Comparison of ENCODE assay signal across 19 cellular contexts in the genomic region with DNA sequence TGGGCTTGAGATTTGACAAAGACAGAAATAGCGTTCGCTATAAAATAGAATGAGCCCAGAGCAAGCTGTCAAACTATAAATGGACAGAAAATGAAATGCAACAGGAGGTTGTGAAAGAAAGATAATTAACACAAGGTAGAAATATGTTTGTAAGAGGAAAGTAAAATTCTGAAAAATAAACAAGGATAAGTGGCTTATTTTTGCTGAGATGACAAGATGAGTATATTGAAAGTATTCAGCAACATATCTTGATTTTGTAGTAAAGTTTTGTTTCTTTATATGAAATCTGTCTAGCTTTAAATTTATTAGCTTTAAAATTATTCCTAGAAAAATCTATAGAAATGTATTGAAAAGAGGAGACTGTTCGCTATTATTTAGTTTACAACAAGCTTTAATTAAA.
A peak's percentile ranks its signal among the peaks of the same experiment; 100 is the strongest.
DNase-seq lines count a peak whose midpoint lies in the region; ATAC-seq, FAIRE-seq and TF ChIP-seq lines count a peak whose summit lies in the region.
"Had no signal": no experiment of that assay in that cellular context is flagged by ENCODE, and none has a peak within 500 bp of the region (broad histone marks: within the 10 kb centered on the region; RNA-seq: fewer than 3 reads in every experiment).

No MANE protein-coding gene starts in this region.

- H3K9me3 ChIP-seq in IMR-90 (ENCODE audit: control insufficient read depth, insufficient read depth, low read length), result no peaks in the 10 kb centered on the region
- no peaks in the 10 kb centered on the region for H3K9me3 ChIP-seq in astrocyte (ENCODE audit: insufficient read depth, low read depth, low read length)
- no peaks in the 10 kb centered on the region for H3K9me3 ChIP-seq in osteoblast (ENCODE audit: low read depth, low read length)
- H3K9me3 ChIP-seq in neuronal stem cell (replicated peaks in 1 of 2; ENCODE audit: control insufficient read depth in 2 of 2, insufficient read depth in 1 of 2, low read depth in 1 of 2, low read length in 2 of 2), result no peaks in the 10 kb centered on the region
- H3K9me3 ChIP-seq in mucosa of descending colon, result no peaks in the 10 kb centered on the region
- H3K9me3 ChIP-seq: BLaER1 had no signal

- peak overlapping the region; percentile 97 for H3K27ac ChIP-seq in ACC112 (ENCODE audit: low read depth, low read length)
- no peak overlapping the region for H3K27ac ChIP-seq in IMR-90 (ENCODE audit: insufficient read depth, low read length)
- H3K27ac ChIP-seq in astrocyte (ENCODE audit: low read depth, low read length), result peak overlapping the region; percentile 99
- H3K27ac ChIP-seq in osteoblast (ENCODE audit: low read depth, low read length), result peak overlapping the region; percentile 100
- H3K27ac ChIP-seq in neuronal stem cell (replicated peaks; ENCODE audit: low read length), result no peak overlapping the region
- H3K27ac ChIP-seq: BLaER1 had no signal

- no peak for FAIRE-seq in astrocyte (lab: Jason Lieb, UNC)
- FAIRE-seq: GM12892, GM18507 had no signal

- H3K4me3 ChIP-seq in ACC112 (ENCODE audit: low read depth, low read length) (no peak overlapping the region), IMR-90 (ENCODE audit: insufficient read depth, low read depth, low read length) (no peak overlapping the region), astrocyte (ENCODE audit: insufficient read depth, low read depth, low read length) (no peak overlapping the region), osteoblast (ENCODE audit: insufficient read depth, low read length) (no peak overlapping the region), neuronal stem cell (ENCODE audit: low read length in 2 of 2) (no peak overlapping the region), mucosa of descending colon (no peak overlapping the region)
- H3K4me3 ChIP-seq: BLaER1 had no signal

- H3K4me1 Mint-ChIP-seq in astrocyte (ENCODE audit: low read depth, unreplicated experiment), result peaks cover 9% of the 10 kb centered on the region

- no peaks in the 10 kb centered on the region for H3K79me2 ChIP-seq in ACC112 (ENCODE audit: control insufficient read depth, insufficient read depth, low read length, unreplicated experiment)
- no peaks in the 10 kb centered on the region for H3K79me2 ChIP-seq in astrocyte (ENCODE audit: insufficient read depth, low read length)
- no peaks in the 10 kb centered on the region for H3K79me2 ChIP-seq in osteoblast (ENCODE audit: insufficient read depth, low read length)

- H3K27ac Mint-ChIP-seq in astrocyte (ENCODE audit: unreplicated experiment), result no peak overlapping the region
- H3K27ac Mint-ChIP-seq: CD14-positive monocyte; CD4-positive, alpha-beta memory T cell; IgD-negative memory B cell had no signal

- H3K4ac ChIP-seq in IMR-90 (ENCODE audit: low read depth, low read length) (no peak overlapping the region), neuronal stem cell (ENCODE audit: low read length) (no peak overlapping the region)

- no peak overlapping the region for H3K9ac ChIP-seq in IMR-90 (ENCODE audit: low read depth, low read length)
- peak overlapping the region; percentile 85 for H3K9ac ChIP-seq in astrocyte (ENCODE audit: low read length)
- no peak overlapping the region for H3K9ac ChIP-seq in neuronal stem cell (ENCODE audit: low read depth, low read length, poor library complexity)
- H3K9ac ChIP-seq: BLaER1 had no signal

- H4K91ac ChIP-seq in IMR-90 (ENCODE audit: insufficient read depth, low read depth, low read length), result no peak overlapping the region
- no peak overlapping the region for H4K91ac ChIP-seq in neuronal stem cell (ENCODE audit: low read depth, low read length, poor library complexity)

- H2AFZ ChIP-seq in ACC112 (ENCODE audit: low read length, unreplicated experiment), result no peak overlapping the region
- H2AFZ ChIP-seq in IMR-90 (replicated peaks; ENCODE audit: low read length, poor library complexity), result no peak overlapping the region
- no peak overlapping the region for H2AFZ ChIP-seq in astrocyte (ENCODE audit: low read depth, low read length)
- no peak overlapping the region for H2AFZ ChIP-seq in osteoblast (ENCODE audit: low read length)
- no peak overlapping the region for H2AFZ ChIP-seq in neuronal stem cell (ENCODE audit: low read length)

- H3K79me1 ChIP-seq in IMR-90 (ENCODE audit: low read depth in 1 of 2, low read length in 2 of 2) (no peaks in the 10 kb centered on the region), neuronal stem cell (ENCODE audit: low read depth, low read length) (no peaks in the 10 kb centered on the region)

- H2BK5ac ChIP-seq in IMR-90 (ENCODE audit: low read depth, low read length, poor library complexity, severe bottlenecking) (no peak overlapping the region), neuronal stem cell (ENCODE audit: low read length) (no peak overlapping the region)

- H2BK12ac ChIP-seq in neuronal stem cell (ENCODE audit: low read length), result no peak overlapping the region

- intact Hi-C loops in IMR-90 (cut with micrococcal nuclease), result no loop called here
- intact Hi-C loops in mucosa of descending colon (cut with DNase I, micrococcal nuclease), result no loop called here

- H2AK9ac ChIP-seq in IMR-90 (replicated peaks; ENCODE audit: low read depth, low read length, poor library complexity), result no peak overlapping the region

- H3K23ac ChIP-seq in IMR-90 (ENCODE audit: low read depth, low read length) (no peak overlapping the region), neuronal stem cell (ENCODE audit: low read depth, low read length, poor library complexity) (no peak overlapping the region)

- H3K4me3 Mint-ChIP-seq in astrocyte (ENCODE audit: unreplicated experiment), result no peak overlapping the region
- H3K4me3 Mint-ChIP-seq: CD14-positive monocyte, IgD-negative memory B cell had no signal

- no TSS peak for BruUV-seq in IMR-90 (replicated peaks; lab: Mats Ljungman, UMichigan)

- no peak overlapping the region for H4K5ac ChIP-seq in IMR-90 (ENCODE audit: low read depth, low read length)

- H3K36me3 ChIP-seq in ACC112 (ENCODE audit: insufficient read depth, low read length) (no peaks in the 10 kb centered on the region), IMR-90 (ENCODE audit: control insufficient read depth, insufficient read depth, low read length) (no peaks in the 10 kb centered on the region), astrocyte (ENCODE audit: insufficient read depth, low read length) (no peaks in the 10 kb centered on the region), osteoblast (ENCODE audit: insufficient read depth, low read length) (no peaks in the 10 kb centered on the region), neuronal stem cell (replicated peaks in 1 of 2; ENCODE audit: control insufficient read depth in 2 of 2, insufficient read depth in 2 of 2, low read length in 2 of 2) (no peaks in the 10 kb centered on the region), mucosa of descending colon (ENCODE audit: low read depth) (no peaks in the 10 kb centered on the region)
- H3K36me3 ChIP-seq: BLaER1 had no signal

- no peak for ATAC-seq in IMR-90 (ENCODE audit: low read depth)
- no peak for ATAC-seq in mucosa of descending colon

- POLR2A ChIA-PET in IMR-90 (lab: Charles Lee; ENCODE audit: unreplicated experiment), result no interaction called here

- DNase-seq in IMR-90, result no peak
- DNase-seq in astrocyte (ENCODE audit: low read depth), result no peak
- no peak for DNase-seq in osteoblast (ENCODE audit: insufficient read length, low spot score, missing footprints)
- no peak for DNase-seq in neuronal stem cell (ENCODE audit: low spot score)
- DNase-seq in mucosa of descending colon, result no peak
- DNase-seq in SHP77 (lab: John Stamatoyannopoulos, UW), result no peak
- DNase-seq: CD4-positive, alpha-beta memory T cell; DMS153; DMS79; GDM1; GOT3; H7; KG1 had no signal

- in situ Hi-C loops in IMR-90 (cut with MboI; ENCODE audit: low sequenced_read_pairs), result no loop called here

- H2BK120ac ChIP-seq in IMR-90 (ENCODE audit: low read depth, low read length) (no peak overlapping the region), neuronal stem cell (ENCODE audit: low read depth, low read length) (no peak overlapping the region)

- H3K18ac ChIP-seq in IMR-90 (ENCODE audit: low read depth, low read length) (peak overlapping the region; percentile 75; the same call in 1 of the 2 replicates), neuronal stem cell (ENCODE audit: low read length) (no peak overlapping the region)

- peaks cover 11% of the 10 kb centered on the region for H3K9me1 ChIP-seq in IMR-90 (ENCODE audit: insufficient read depth, low read length)

- H3K4me2 ChIP-seq in IMR-90 (ENCODE audit: low read depth, low read length) (no peak overlapping the region), astrocyte (ENCODE audit: low read length) (no peak overlapping the region), osteoblast (ENCODE audit: insufficient read depth, low read length) (no peak overlapping the region), neuronal stem cell (ENCODE audit: insufficient read depth, low read length, poor library complexity, severe bottlenecking) (no peak overlapping the region)
- H3K4me2 ChIP-seq: BLaER1 had no signal

- H4K8ac ChIP-seq in IMR-90 (ENCODE audit: low read depth in 2 of 2, low read length in 2 of 2) (no peak overlapping the region), neuronal stem cell (ENCODE audit: low read depth, low read length) (no peak overlapping the region)

- H3K56ac ChIP-seq in IMR-90 (ENCODE audit: extremely low read depth, insufficient read depth, low read length), result no peak overlapping the region

- TF ChIP-seq POLR2A in IMR-90 (IDR thresholded peaks at IDR 0.05; ENCODE audit: low read depth, low read length), result no peak

- H3K27me3 ChIP-seq in ACC112 (ENCODE audit: insufficient read depth, low read length), result no peaks in the 10 kb centered on the region
- no peaks in the 10 kb centered on the region for H3K27me3 ChIP-seq in IMR-90 (ENCODE audit: control insufficient read depth, insufficient read depth, low read length)
- H3K27me3 ChIP-seq in astrocyte (ENCODE audit: insufficient read depth, low read length), result no peaks in the 10 kb centered on the region
- H3K27me3 ChIP-seq in osteoblast (ENCODE audit: insufficient read depth, low read length), result no peaks in the 10 kb centered on the region
- H3K27me3 ChIP-seq in neuronal stem cell (ENCODE audit: control insufficient read depth in 3 of 3, insufficient read depth in 3 of 3, low read depth in 1 of 3, low read length in 3 of 3), result no peaks in the 10 kb centered on the region
- H3K27me3 ChIP-seq: BLaER1 had no signal

- H4K20me1 ChIP-seq in IMR-90 (ENCODE audit: insufficient read depth, low read length) (no peaks in the 10 kb centered on the region), astrocyte (ENCODE audit: insufficient read depth, low read length) (no peaks in the 10 kb centered on the region), osteoblast (ENCODE audit: insufficient read depth, low read length) (no peaks in the 10 kb centered on the region)
- H4K20me1 ChIP-seq: BLaER1 had no signal

- dilution Hi-C loops in IMR-90 (cut with HindIII; ENCODE audit: low sequenced_read_pairs, unreplicated experiment), result no loop called here

- H3K36me3 Mint-ChIP-seq in astrocyte (ENCODE audit: low read depth, unreplicated experiment), result peaks cover 2% of the 10 kb centered on the region
- H3K36me3 Mint-ChIP-seq: CD14-positive monocyte; CD4-positive, alpha-beta memory T cell; IgD-negative memory B cell had no signal

- peaks cover 32% of the 10 kb centered on the region for H3K4me1 ChIP-seq in ACC112 (ENCODE audit: control insufficient read depth, insufficient read depth, low read length, unreplicated experiment)
- H3K4me1 ChIP-seq in IMR-90 (ENCODE audit: control insufficient read depth, insufficient read depth, low read length), result peaks cover 14% of the 10 kb centered on the region
- H3K4me1 ChIP-seq in astrocyte (ENCODE audit: insufficient read depth, low read length), result peaks cover 39% of the 10 kb centered on the region
- peaks cover 36% of the 10 kb centered on the region for H3K4me1 ChIP-seq in osteoblast (ENCODE audit: insufficient read depth, low read length)
- H3K4me1 ChIP-seq in neuronal stem cell (ENCODE audit: control insufficient read depth in 2 of 2, insufficient read depth in 1 of 2, low read depth in 1 of 2, low read length in 2 of 2), result peaks cover 3 to 4% of the 10 kb centered on the region in 2 donors
- H3K4me1 ChIP-seq in mucosa of descending colon (ENCODE audit: low read depth), result no peaks in the 10 kb centered on the region
- H3K4me1 ChIP-seq: BLaER1 had no signal

- H2BK15ac ChIP-seq in IMR-90 (ENCODE audit: low read depth, low read length) (no peak overlapping the region), neuronal stem cell (ENCODE audit: low read length) (no peak overlapping the region)

- WGBS in IMR-90 (ENCODE audit: extremely low coverage in 2 of 2, insufficient read length in 1 of 2), 2 experiments, result no CpG with 5 or more reads among the region's 3 CpGs
- no CpG with 5 or more reads among the region's 3 CpGs for WGBS in neuronal stem cell (ENCODE audit: extremely low coverage in 2 of 2, insufficient read length in 2 of 2, insufficient replicate concordance in 1 of 2), 2 donors

- no peak for TF ChIP-seq RAD21 in IMR-90 (IDR thresholded peaks at IDR 0.05; ENCODE audit: low read length)

- peaks cover 8% of the 10 kb centered on the region for H3K9me3 Mint-ChIP-seq in astrocyte (ENCODE audit: unreplicated experiment)
- H3K9me3 Mint-ChIP-seq: CD4-positive, alpha-beta memory T cell; IgD-negative memory B cell had no signal

- no peaks in the 10 kb centered on the region for H3K27me3 Mint-ChIP-seq in astrocyte (ENCODE audit: low read depth, unreplicated experiment)

- TF ChIP-seq CTCF in IMR-90 (conservative IDR thresholded peaks at IDR 0.05; ENCODE audit: low read depth, low read length) (no peak), astrocyte (IDR thresholded peaks at IDR 0.05; ENCODE audit: insufficient read depth, low read depth, low read length) (no peak), osteoblast (IDR thresholded peaks at IDR 0.05; ENCODE audit: extremely low read depth, low read depth, low read length) (no peak), mucosa of descending colon (IDR thresholded peaks at IDR 0.05) (no peak)

- H2AK5ac ChIP-seq in IMR-90 (ENCODE audit: low read depth, low read length), result no peak overlapping the region
- no peak overlapping the region for H2AK5ac ChIP-seq in neuronal stem cell (ENCODE audit: low read depth, low read length)

- H2BK20ac ChIP-seq in IMR-90 (ENCODE audit: low read depth, low read length), result no peak overlapping the region

- no peak overlapping the region for H3K14ac ChIP-seq in IMR-90 (replicated peaks; ENCODE audit: low read depth, low read length)
- H3K14ac ChIP-seq in neuronal stem cell (ENCODE audit: low read length), result no peak overlapping the region

- CTCF ChIA-PET in IMR-90 (lab: Yijun Ruan, JAX), result interaction anchor here (0.8 kb wide), 1 partner anchor 25 kb away, joined by 3 read pairs; no protein-coding TSS in a partner anchor

Comparison
In these comparisons a context has a peak if more than half of its experiments do, and no peak if none do; other contexts are left out.
1. H3K27ac ChIP-seq: peak in ACC112 (single experiment), astrocyte (single experiment) and osteoblast (single experiment); none in IMR-90 (single experiment) and neuronal stem cell (single experiment).